In genomic region chr11:130648601-130649000, GRCh38 we compare ENCODE assay signal across 21 cellular contexts.
DNase-seq lines count a peak whose midpoint lies in the region; ATAC-seq and TF ChIP-seq lines count a peak whose summit lies in the region.
"Had no signal": no experiment of that assay in that cellular context is flagged by ENCODE, and none has a peak within 500 bp of the region (broad histone marks: within the 10 kb centered on the region; RNA-seq: fewer than 3 reads in every experiment).

No MANE protein-coding gene starts in this region.

- no peak overlapping the region for H3K4me3 ChIP-seq in endodermal cell (ENCODE audit: low read length)
- H3K4me3 ChIP-seq in right atrium auricular region, result no peak overlapping the region
- H3K4me3 ChIP-seq: spleen had no signal

- intact Hi-C loops in posterior vena cava (cut with DNase I), result no loop called here
- intact Hi-C loops in activated CD4-positive, alpha-beta T cell treated with anti-CD3 and anti-CD28 coated beads, Interleukin-2, amount 10 ng/mL, durations not matched to agents 24 days and 14 days (cut with micrococcal nuclease), result no loop called here

- ATAC-seq in HG02981 (IDR thresholded peaks at IDR 0.05; ENCODE audit: unreplicated experiment) (no peak), HG03442 (IDR thresholded peaks at IDR 0.05; ENCODE audit: unreplicated experiment) (no peak)
- ATAC-seq: activated CD4-positive, alpha-beta T cell treated with anti-CD3 and anti-CD28 coated beads for 36 hours; activated naive CD4-positive, alpha-beta T cell treated with anti-CD3 and anti-CD28 coated beads, Interleukin-2, amount 50 U/mL, for 72 hours; HCT116 had no signal

- WGBS in endodermal cell (ENCODE audit: insufficient coverage in 1 of 2, insufficient read length in 1 of 2), 2 experiments, result 94 to 99% methylated on average over 7 to 11 of the region's 11 CpGs

- H3K27me3 Mint-ChIP-seq in endodermal cell (ENCODE audit: insufficient read depth) (no peaks in the 10 kb centered on the region), type B pancreatic cell (no peaks in the 10 kb centered on the region)
- no peaks in the 10 kb centered on the region for H3K27me3 Mint-ChIP-seq in activated CD4-positive, alpha-beta T cell treated with anti-CD3 and anti-CD28 coated beads, Interleukin-2, amount 10 ng/mL, durations not matched to agents 24 days and 14 days
- H3K27me3 Mint-ChIP-seq: stimulated activated naive CD8-positive, alpha-beta T cell treated with anti-CD3 and anti-CD28 coated beads, Interleukin-15, Interleukin-2, amounts not matched to agents 100 ng/mL and 50 ng/mL, for 24 hours had no signal

- TF ChIP-seq CTCF in endodermal cell (conservative IDR thresholded peaks at IDR 0.05) (no peak), right atrium auricular region (IDR thresholded peaks at IDR 0.05) (no peak), type B pancreatic cell (conservative IDR thresholded peaks at IDR 0.05) (no peak)

- no peak overlapping the region for H3K9ac ChIP-seq in endodermal cell (ENCODE audit: extremely low read depth, low read length, poor library complexity, severe bottlenecking)

- H3K9me3 Mint-ChIP-seq in endodermal cell, result no peaks in the 10 kb centered on the region
- no peaks in the 10 kb centered on the region for H3K9me3 Mint-ChIP-seq in type B pancreatic cell
- no peaks in the 10 kb centered on the region for H3K9me3 Mint-ChIP-seq in activated CD4-positive, alpha-beta T cell treated with anti-CD3 and anti-CD28 coated beads, Interleukin-2, amount 10 ng/mL, durations not matched to agents 24 days and 14 days
- H3K9me3 Mint-ChIP-seq: nephron; stimulated activated naive CD8-positive, alpha-beta T cell treated with anti-CD3 and anti-CD28 coated beads, Interleukin-15, Interleukin-2, amounts not matched to agents 100 ng/mL and 50 ng/mL, for 24 hours had no signal

- CTCF ChIA-PET in HEK293T (lab: Yijun Ruan, JAX), result no interaction called here

- H3K4me1 ChIP-seq in endodermal cell (ENCODE audit: control insufficient read depth, insufficient read depth, low read length), result no peaks in the 10 kb centered on the region
- peaks cover 0 to 65% of the 10 kb centered on the region in 2 donors for H3K4me1 ChIP-seq in right atrium auricular region

- H3K27me3 ChIP-seq in endodermal cell (ENCODE audit: control insufficient read depth, insufficient read depth, low read length, poor library complexity, severe bottlenecking), result no peaks in the 10 kb centered on the region
- H3K27me3 ChIP-seq in right atrium auricular region, result no peaks in the 10 kb centered on the region

- no peak overlapping the region for H3K4me3 Mint-ChIP-seq in endodermal cell
- H3K4me3 Mint-ChIP-seq in type B pancreatic cell, result no peak overlapping the region
- H3K4me3 Mint-ChIP-seq in activated CD4-positive, alpha-beta T cell treated with anti-CD3 and anti-CD28 coated beads, Interleukin-2, amount 10 ng/mL, durations not matched to agents 24 days and 14 days, result no peak overlapping the region
- H3K4me3 Mint-ChIP-seq: activated CD4-positive, alpha-beta T cell treated with anti-CD3 and anti-CD28 coated beads for 36 hours; CD14-positive monocyte; nephron; stimulated activated naive CD8-positive, alpha-beta T cell treated with anti-CD3 and anti-CD28 coated beads, Interleukin-15, Interleukin-2, amounts not matched to agents 100 ng/mL and 50 ng/mL, for 24 hours had no signal

- H3K36me3 Mint-ChIP-seq in endodermal cell (ENCODE audit: low read depth) (no peaks in the 10 kb centered on the region), type B pancreatic cell (no peaks in the 10 kb centered on the region)
- H3K36me3 Mint-ChIP-seq in activated CD4-positive, alpha-beta T cell treated with anti-CD3 and anti-CD28 coated beads, Interleukin-2, amount 10 ng/mL, durations not matched to agents 24 days and 14 days (ENCODE audit: low read depth), result no peaks in the 10 kb centered on the region
- H3K36me3 Mint-ChIP-seq: activated naive CD4-positive, alpha-beta T cell treated with anti-CD3 and anti-CD28 coated beads, Interleukin-2, amount 50 U/mL, for 72 hours; CD14-positive monocyte had no signal

- no peaks in the 10 kb centered on the region for H3K9me3 ChIP-seq in endodermal cell (ENCODE audit: control insufficient read depth, low read length)
- H3K9me3 ChIP-seq in right atrium auricular region, result no peaks in the 10 kb centered on the region
- H3K9me3 ChIP-seq: spleen had no signal

- H3K27ac Mint-ChIP-seq in endodermal cell, result no peak overlapping the region
- H3K27ac Mint-ChIP-seq in type B pancreatic cell, result no peak overlapping the region
- no peak overlapping the region for H3K27ac Mint-ChIP-seq in activated CD4-positive, alpha-beta T cell treated with anti-CD3 and anti-CD28 coated beads, Interleukin-2, amount 10 ng/mL, durations not matched to agents 24 days and 14 days
- H3K27ac Mint-ChIP-seq: activated CD4-positive, alpha-beta T cell treated with anti-CD3 and anti-CD28 coated beads for 36 hours; activated naive CD4-positive, alpha-beta T cell treated with anti-CD3 and anti-CD28 coated beads, Interleukin-2, amount 50 U/mL, for 72 hours; CD14-positive monocyte; progenitor cell of endocrine pancreas; stimulated activated naive CD8-positive, alpha-beta T cell treated with anti-CD3 and anti-CD28 coated beads, Interleukin-15, Interleukin-2, amounts not matched to agents 100 ng/mL and 50 ng/mL, for 24 hours had no signal

- no peak overlapping the region for H3K27ac ChIP-seq in endodermal cell (ENCODE audit: low read depth, low read length)
- peak overlapping the region; percentile 64 to 80 for H3K27ac ChIP-seq in right atrium auricular region

- H3K36me3 ChIP-seq in endodermal cell (ENCODE audit: control insufficient read depth, insufficient read depth, low read length) (no peaks in the 10 kb centered on the region), right atrium auricular region (no peaks in the 10 kb centered on the region)
- H3K36me3 ChIP-seq: spleen had no signal

- DNase-seq in endodermal cell (peak; percentile 33), right atrium auricular region (ENCODE audit: low spot score) (peak; percentile 75), posterior vena cava (ENCODE audit: low spot score) (peak; percentile 91), type B pancreatic cell (ENCODE audit: extremely low spot score, unreplicated experiment) (peak; percentile 25), HEK293T (ENCODE audit: extremely low spot score) (no peak)
- DNase-seq in activated CD4-positive, alpha-beta T cell treated with anti-CD3 and anti-CD28 coated beads, Interleukin-2, amount 10 ng/mL, durations not matched to agents 24 days and 14 days, result no peak
- DNase-seq: activated CD4-positive, alpha-beta T cell treated with anti-CD3 and anti-CD28 coated beads for 36 hours; hippocampal formation; NCI-H1105 treated with DMSO at 0.1 percent for 48 hours; NCI-H2081; spleen; stimulated activated CD4-positive, alpha-beta T cell treated with anti-CD3 and anti-CD28 coated beads, Interleukin-4, amount 100 ng/mL, for 24 hours; SW 1271 had no signal

- POLR2A ChIA-PET in HEK293T (lab: Yijun Ruan, JAX), result no interaction called here

- H3K4me1 Mint-ChIP-seq in endodermal cell (peaks cover 3% of the 10 kb centered on the region), type B pancreatic cell (ENCODE audit: unreplicated experiment) (no peaks in the 10 kb centered on the region)
- H3K4me1 Mint-ChIP-seq in activated CD4-positive, alpha-beta T cell treated with anti-CD3 and anti-CD28 coated beads, Interleukin-2, amount 10 ng/mL, durations not matched to agents 24 days and 14 days, result no peaks in the 10 kb centered on the region
- H3K4me1 Mint-ChIP-seq: activated CD4-positive, alpha-beta T cell treated with anti-CD3 and anti-CD28 coated beads for 36 hours; CD14-positive monocyte had no signal

TF ChIP-seq in HEK293T, 16 proteins besides CTCF, POLR2A, EP300 and RAD21:
- TF ChIP-seq ARNT (IDR thresholded peaks at IDR 0.05), result no peak
- no peak for TF ChIP-seq L3MBTL2 (conservative IDR thresholded peaks at IDR 0.05)
- TF ChIP-seq ZNF384 (IDR thresholded peaks at IDR 0.05), result no peak
- TF ChIP-seq FOXA1 (IDR thresholded peaks at IDR 0.05), result no peak
- TF ChIP-seq HDGF (IDR thresholded peaks at IDR 0.05; ENCODE audit: borderline replicate concordance), result no peak
- no peak for TF ChIP-seq ELF4 (IDR thresholded peaks at IDR 0.05)
- TF ChIP-seq SUZ12 (IDR thresholded peaks at IDR 0.05), result no peak
- no peak for TF ChIP-seq NFRKB (IDR thresholded peaks at IDR 0.05)
- TF ChIP-seq BHLHE40 (IDR thresholded peaks at IDR 0.05; ENCODE audit: borderline replicate concordance), result no peak
- no peak for TF ChIP-seq SP1 (IDR thresholded peaks at IDR 0.05)
- no peak for TF ChIP-seq TARDBP (IDR thresholded peaks at IDR 0.05)

Comparison
In these comparisons a context has a peak if more than half of its experiments do, and no peak if none do; other contexts are left out.
1. DNase-seq: peak in endodermal cell (single experiment), right atrium auricular region (single experiment), posterior vena cava (single experiment) and type B pancreatic cell (single experiment); none in HEK293T (single experiment) and activated CD4-positive, alpha-beta T cell treated with anti-CD3 and anti-CD28 coated beads, Interleukin-2, amount 10 ng/mL, durations not matched to agents 24 days and 14 days (single experiment).